Comparison of ENCODE assay signal across 20 cellular contexts in the genomic region with DNA sequence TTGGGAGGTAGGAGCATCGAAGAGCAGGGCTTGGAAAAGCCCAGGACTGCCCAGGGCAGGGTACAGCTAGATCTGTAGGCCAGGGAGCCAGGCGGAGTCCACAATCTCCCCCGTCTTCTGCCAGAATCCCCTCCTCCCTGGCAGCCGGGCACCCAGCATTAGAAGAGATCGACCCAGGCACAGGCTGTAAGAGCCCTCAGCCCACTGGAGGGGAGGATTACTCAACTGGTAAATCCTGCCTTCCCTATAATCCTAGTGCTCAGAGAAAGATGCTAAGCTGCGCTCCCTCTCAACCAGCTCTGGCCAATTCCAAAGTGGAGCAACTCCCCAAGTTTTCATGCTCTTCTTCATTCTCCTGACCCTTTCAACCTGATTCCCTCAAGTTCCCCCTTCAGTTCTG. TPM values are rescaled to one million over a fixed set of nuclear protein-coding genes. Genes with fewer than 3 reads are reported as not detected.
A peak's percentile ranks its signal among the peaks of the same experiment; 100 is the strongest.
DNase-seq lines count a peak whose midpoint lies in the region; ATAC-seq and TF ChIP-seq lines count a peak whose summit lies in the region.
"Had no signal": no experiment of that assay in that cellular context is flagged by ENCODE, and none has a peak within 500 bp of the region (broad histone marks: within the 10 kb centered on the region; RNA-seq: fewer than 3 reads in every experiment).

No MANE protein-coding gene starts in this region.

- H3K4me3 ChIP-seq in CD8-positive, alpha-beta T cell (ENCODE audit: low read depth, low read length), result peak overlapping the region; percentile 98
- H3K4me3 ChIP-seq in HAP-1, result no peak overlapping the region
- H3K4me3 ChIP-seq: coronary artery, gastrocnemius medialis, left lung, mucosa of descending colon, pancreas, thyroid gland had no signal

- H3K27me3 Mint-ChIP-seq in CD8-positive, alpha-beta T cell (ENCODE audit: low read depth), result no peaks in the 10 kb centered on the region
- no peaks in the 10 kb centered on the region for H3K27me3 Mint-ChIP-seq in activated T-helper 17 cell treated with anti-CD3 and anti-CD28 coated beads, Interleukin-2, amount 50 U/mL, for 72 hours
- H3K27me3 Mint-ChIP-seq in natural killer cell (ENCODE audit: low read depth in 2 of 2), result peaks cover 0 to 3% of the 10 kb centered on the region in 2 donors

- peak in 1 of 7 experiments; percentile 4 for DNase-seq in CD8-positive, alpha-beta T cell
- DNase-seq in GM03348 (ENCODE audit: low spot score), result peak; percentile 2
- DNase-seq in natural killer cell, result no peak
- no peak for DNase-seq in NCI-H526 (lab: John Stamatoyannopoulos, UW)
- no peak for DNase-seq in HAP-1 (ENCODE audit: low spot score in 2 of 2)
- no peak for DNase-seq in HK-2 (ENCODE audit: unreplicated experiment)
- DNase-seq: BE2C; DND-41; gastrocnemius medialis; left lung; mucosa of descending colon; NCI-H2029 treated with DMSO at 0.1 percent for 48 hours; NCI-H526 treated with DMSO at 0.1 percent for 48 hours; pancreas; stimulated activated CD4-positive, alpha-beta T cell treated with anti-CD3 and anti-CD28 coated beads, Interleukin-4, amount 100 ng/mL, for 1 hour; thyroid gland had no signal

- H3K36me3 ChIP-seq in CD8-positive, alpha-beta T cell (ENCODE audit: insufficient read depth, low read length), result peaks cover 35% of the 10 kb centered on the region
- H3K36me3 ChIP-seq in HAP-1 (replicated peaks), result no peaks in the 10 kb centered on the region
- H3K36me3 ChIP-seq: BE2C, gastrocnemius medialis, left lung, pancreas, Peyer's patch, thyroid gland had no signal

- H3K4me3 Mint-ChIP-seq in CD8-positive, alpha-beta T cell, result peak overlapping the region; percentile 97
- H3K4me3 Mint-ChIP-seq in activated T-helper 17 cell treated with anti-CD3 and anti-CD28 coated beads, Interleukin-2, amount 50 U/mL, for 72 hours, result peak overlapping the region; percentile 96
- H3K4me3 Mint-ChIP-seq in natural killer cell, result peak overlapping the region; percentile 81
- H3K4me3 Mint-ChIP-seq: WTC11 had no signal

- peak overlapping the region; percentile 98 for H3K27ac Mint-ChIP-seq in CD8-positive, alpha-beta T cell
- peak overlapping the region; percentile 85 for H3K27ac Mint-ChIP-seq in activated T-helper 17 cell treated with anti-CD3 and anti-CD28 coated beads, Interleukin-2, amount 50 U/mL, for 72 hours
- peak overlapping the region; percentile 94 to 96 for H3K27ac Mint-ChIP-seq in natural killer cell
- H3K27ac Mint-ChIP-seq: WTC11 had no signal

- CTCF ChIA-PET in CD8-positive, alpha-beta T cell (lab: Charles Lee), result interaction anchor here (0.6 to 2.9 kb wide), 7 partner anchors 8 to 252 kb away, joined by 3 to 14 read pairs (median 4); no protein-coding TSS in a partner anchor

- H3K9me3 Mint-ChIP-seq in CD8-positive, alpha-beta T cell, result no peaks in the 10 kb centered on the region
- no peaks in the 10 kb centered on the region for H3K9me3 Mint-ChIP-seq in activated T-helper 17 cell treated with anti-CD3 and anti-CD28 coated beads, Interleukin-2, amount 50 U/mL, for 72 hours
- H3K9me3 Mint-ChIP-seq in natural killer cell, result no peaks in the 10 kb centered on the region
- H3K9me3 Mint-ChIP-seq: WTC11 had no signal

- POLR2A ChIA-PET in CD8-positive, alpha-beta T cell (lab: Charles Lee), result interaction anchor here (0.8 to 2.1 kb wide), 9 partner anchors 15 to 235 kb away, joined by 3 to 9 read pairs (median 3); a partner anchor contains a TSS

- peaks cover 59% of the 10 kb centered on the region for H3K36me3 Mint-ChIP-seq in CD8-positive, alpha-beta T cell
- peaks cover 75% of the 10 kb centered on the region for H3K36me3 Mint-ChIP-seq in activated T-helper 17 cell treated with anti-CD3 and anti-CD28 coated beads, Interleukin-2, amount 50 U/mL, for 72 hours (ENCODE audit: low read depth)
- no peaks in the 10 kb centered on the region for H3K36me3 Mint-ChIP-seq in natural killer cell
- H3K36me3 Mint-ChIP-seq: WTC11 had no signal

- peak overlapping the region; percentile 98 for H3K27ac ChIP-seq in CD8-positive, alpha-beta T cell (ENCODE audit: low read depth, low read length)
- H3K27ac ChIP-seq: coronary artery, pancreas, thyroid gland had no signal

- no peaks in the 10 kb centered on the region for H3K9me3 ChIP-seq in CD8-positive, alpha-beta T cell (ENCODE audit: low read length)
- H3K9me3 ChIP-seq in HAP-1, result no peaks in the 10 kb centered on the region
- H3K9me3 ChIP-seq: BE2C, gastrocnemius medialis, left lung, mucosa of descending colon, pancreas, Peyer's patch, thyroid gland had no signal

- in situ Hi-C loops in HAP-1 (cut with MboI; ENCODE audit: low sequenced_read_pairs), result no loop called here

- H3K27me3 ChIP-seq in CD8-positive, alpha-beta T cell (ENCODE audit: insufficient read depth, low read length), result no peaks in the 10 kb centered on the region
- peaks cover 32% of the 10 kb centered on the region for H3K27me3 ChIP-seq in HAP-1 (ENCODE audit: low read depth)

- peaks cover 79% of the 10 kb centered on the region for H3K4me1 ChIP-seq in CD8-positive, alpha-beta T cell (ENCODE audit: insufficient read depth, low read length)
- H3K4me1 ChIP-seq in HAP-1, result no peaks in the 10 kb centered on the region; the same call in 1 of the 2 replicates
- H3K4me1 ChIP-seq: BE2C had no signal

- TF ChIP-seq CTCF in CD8-positive, alpha-beta T cell (IDR thresholded peaks at IDR 0.05), result no peak
- no peak for TF ChIP-seq CTCF in natural killer cell (IDR thresholded peaks at IDR 0.05)

- no peak for ATAC-seq in CD8-positive, alpha-beta T cell
- no peak for ATAC-seq in activated T-helper 17 cell treated with anti-CD3 and anti-CD28 coated beads, Interleukin-2, amount 50 U/mL, for 72 hours (replicated peaks)
- no peak for ATAC-seq in natural killer cell
- ATAC-seq: gastrocnemius medialis, left lung, mucosa of descending colon, pancreas, WTC11 had no signal

- intact Hi-C loops in CD8-positive, alpha-beta T cell (cut with DNase I, micrococcal nuclease), result loop anchor here (5.0 to 10.0 kb wide), 4 partner anchors 50 to 607 kb away; a partner anchor contains a TSS
- intact Hi-C loops in natural killer cell (cut with micrococcal nuclease), result loop anchor here (2.0 to 5.0 kb wide), 3 partner anchors 38 to 250 kb away; a partner anchor contains a TSS

- peaks cover 79% of the 10 kb centered on the region for H3K4me1 Mint-ChIP-seq in CD8-positive, alpha-beta T cell (ENCODE audit: low read depth)
- peaks cover 48% of the 10 kb centered on the region for H3K4me1 Mint-ChIP-seq in activated T-helper 17 cell treated with anti-CD3 and anti-CD28 coated beads, Interleukin-2, amount 50 U/mL, for 72 hours
- peaks cover 68 to 78% of the 10 kb centered on the region in 2 donors for H3K4me1 Mint-ChIP-seq in natural killer cell

RNA-seq across cellular contexts. Expression of a gene that starts 3.2 kb away (rescaled TPM):
- total RNA-seq in CD8-positive, alpha-beta T cell, result 100 to 1,000 TPM; 909 to 922 TPM
- 100 to 1,000 TPM; 161 to 191 TPM for total RNA-seq in activated T-helper 17 cell treated with anti-CD3 and anti-CD28 coated beads, Interleukin-2, amount 50 U/mL, for 72 hours
- total RNA-seq in natural killer cell, result 100 to 1,000 TPM; 258 to 329 (median 293) TPM
